In genomic region chrX:57677132-57677858, GRCh38 we compare ENCODE assay signal across 19 cellular contexts.
"Had no signal": no experiment of that assay in that cellular context is flagged by ENCODE, and none has a peak within 500 bp of the region (broad histone marks: within the 10 kb centered on the region; RNA-seq: fewer than 3 reads in every experiment).

No MANE protein-coding gene starts in this region.

- H3K27ac Mint-ChIP-seq: activated CD4-positive, alpha-beta T cell treated with anti-CD3 and anti-CD28 coated beads, Interleukin-2, amount 10 ng/mL, durations not matched to agents 7 days and 5 days; activated naive CD8-positive, alpha-beta T cell treated with anti-CD3 and anti-CD28 coated beads for 36 hours; activated T-cell treated with anti-CD3 and anti-CD28 coated beads, Interleukin-2, amount 50 U/mL, for 72 hours; natural killer cell; stimulated activated memory B cell treated with anti-CD40 and anti-IgM and Interleukin-4, amounts not matched to agents 10 μg/mL and 1 μg/mL and 100 μg/mL, for 72 hours had no signal

- DNase-seq: activated CD4-positive, alpha-beta T cell treated with anti-CD3 and anti-CD28 coated beads, Interleukin-2, amount 10 ng/mL, durations not matched to agents 7 days and 5 days; activated CD4-positive, CD25-positive, alpha-beta regulatory T cell; activated CD8-positive, alpha-beta memory T cell treated with anti-CD3 and anti-CD28 coated beads, Interleukin-2, amount 50 U/mL, for 48 hours; activated naive CD8-positive, alpha-beta T cell treated with anti-CD3 and anti-CD28 coated beads for 36 hours; activated T-cell treated with anti-CD3 and anti-CD28 coated beads, Interleukin-2, amount 50 U/mL, for 72 hours; amygdala; brain microvascular endothelial cell; effector CD8-positive, alpha-beta T cell; foreskin fibroblast; glutamatergic neuron; hypothalamus; kidney glomerular epithelial cell; left ventricle myocardium superior; mesenchymal stem cell; natural killer cell; retina; stimulated activated CD4-positive, alpha-beta T cell treated with anti-CD3 and anti-CD28 coated beads, Interleukin-2, amount 100 ng/mL, for 48 hours had no signal

- H3K27me3 Mint-ChIP-seq: activated CD4-positive, alpha-beta T cell treated with anti-CD3 and anti-CD28 coated beads, Interleukin-2, amount 10 ng/mL, durations not matched to agents 7 days and 5 days; activated naive CD8-positive, alpha-beta T cell treated with anti-CD3 and anti-CD28 coated beads for 36 hours; stimulated activated memory B cell treated with anti-CD40 and anti-IgM and Interleukin-4, amounts not matched to agents 10 μg/mL and 1 μg/mL and 100 μg/mL, for 72 hours had no signal

- H3K27ac ChIP-seq: brain microvascular endothelial cell, neutrophil had no signal

- H3K9me3 ChIP-seq: neutrophil had no signal

- H3K4me1 Mint-ChIP-seq: activated CD4-positive, alpha-beta T cell treated with anti-CD3 and anti-CD28 coated beads, Interleukin-2, amount 10 ng/mL, durations not matched to agents 7 days and 5 days; activated naive CD8-positive, alpha-beta T cell treated with anti-CD3 and anti-CD28 coated beads for 36 hours; natural killer cell; stimulated activated memory B cell treated with anti-CD40 and anti-IgM and Interleukin-4, amounts not matched to agents 10 μg/mL and 1 μg/mL and 100 μg/mL, for 72 hours had no signal

- H3K4me3 Mint-ChIP-seq: activated CD4-positive, alpha-beta T cell treated with anti-CD3 and anti-CD28 coated beads, Interleukin-2, amount 10 ng/mL, durations not matched to agents 7 days and 5 days; activated naive CD8-positive, alpha-beta T cell treated with anti-CD3 and anti-CD28 coated beads for 36 hours; activated T-cell treated with anti-CD3 and anti-CD28 coated beads, Interleukin-2, amount 50 U/mL, for 72 hours; natural killer cell; stimulated activated memory B cell treated with anti-CD40 and anti-IgM and Interleukin-4, amounts not matched to agents 10 μg/mL and 1 μg/mL and 100 μg/mL, for 72 hours had no signal

- H3K36me3 ChIP-seq: brain microvascular endothelial cell, neutrophil had no signal

- H3K9me3 Mint-ChIP-seq: activated T-cell treated with anti-CD3 and anti-CD28 coated beads, Interleukin-2, amount 50 U/mL, for 72 hours had no signal

- H3K27me3 ChIP-seq: brain microvascular endothelial cell, neutrophil had no signal

- H3K36me3 Mint-ChIP-seq: activated naive CD8-positive, alpha-beta T cell treated with anti-CD3 and anti-CD28 coated beads for 36 hours; stimulated activated memory B cell treated with anti-CD40 and anti-IgM and Interleukin-4, amounts not matched to agents 10 μg/mL and 1 μg/mL and 100 μg/mL, for 72 hours had no signal
